In genomic region chr4:187077749-187078148, GRCh38 we compare ENCODE assay signal across 24 cellular contexts.
"Had no signal": no experiment of that assay in that cellular context is flagged by ENCODE, and none has a peak within 500 bp of the region (broad histone marks: within the 10 kb centered on the region; RNA-seq: fewer than 3 reads in every experiment).

No MANE protein-coding gene starts in this region.

- H3K4me1 Mint-ChIP-seq: activated CD4-positive, alpha-beta T cell treated with anti-CD3 and anti-CD28 coated beads, Interleukin-2, amount 10 ng/mL, durations not matched to agents 7 days and 5 days; activated naive CD8-positive, alpha-beta T cell treated with anti-CD3 and anti-CD28 coated beads, Interleukin-2, amount 50 U/mL, for 24 hours; T-cell had no signal

- H3K4me3 Mint-ChIP-seq: activated CD4-positive, alpha-beta memory T cell treated with anti-CD3 and anti-CD28 coated beads for 36 hours; activated CD4-positive, alpha-beta T cell treated with anti-CD3 and anti-CD28 coated beads, Interleukin-2, amount 10 ng/mL, durations not matched to agents 7 days and 5 days; activated naive CD8-positive, alpha-beta T cell treated with anti-CD3 and anti-CD28 coated beads, Interleukin-2, amount 50 U/mL, for 24 hours; activated T-cell treated with anti-CD3 and anti-CD28 coated beads, Interleukin-2, amount 50 U/mL, for 4 hours; T-cell had no signal

- H3K27ac Mint-ChIP-seq: activated CD4-positive, alpha-beta memory T cell treated with anti-CD3 and anti-CD28 coated beads for 36 hours; activated CD4-positive, alpha-beta T cell treated with anti-CD3 and anti-CD28 coated beads, Interleukin-2, amount 10 ng/mL, durations not matched to agents 7 days and 5 days; activated naive CD4-positive, alpha-beta T cell treated with anti-CD3 and anti-CD28 coated beads, Interleukin-2, amount 50 U/mL, for 72 hours; activated naive CD8-positive, alpha-beta T cell treated with anti-CD3 and anti-CD28 coated beads, Interleukin-2, amount 50 U/mL, for 24 hours; T-cell had no signal

- FAIRE-seq: TTC549 had no signal

- H3K4me3 ChIP-seq: cardiac muscle cell, SK-N-MC had no signal

- H3K27me3 ChIP-seq: brain microvascular endothelial cell, cardiac muscle cell had no signal

- H3K36me3 Mint-ChIP-seq: activated CD4-positive, alpha-beta memory T cell treated with anti-CD3 and anti-CD28 coated beads for 36 hours; T-cell had no signal

- DNase-seq: activated CD4-positive, alpha-beta memory T cell treated with anti-CD3 and anti-CD28 coated beads for 36 hours; activated CD4-positive, alpha-beta T cell treated with anti-CD3 and anti-CD28 coated beads, Interleukin-2, amount 10 ng/mL, durations not matched to agents 7 days and 5 days; activated CD4-positive, CD25-positive, alpha-beta regulatory T cell; activated CD8-positive, alpha-beta memory T cell treated with anti-CD3 and anti-CD28 coated beads for 24 hours; activated effector memory CD4-positive, alpha-beta T cell treated with anti-CD3 and anti-CD28 coated beads, Interleukin-2, amount 50 U/mL, for 16 hours; activated naive CD4-positive, alpha-beta T cell treated with Interleukin-2 at 50 U/mL for 16 hours; activated naive CD8-positive, alpha-beta T cell treated with anti-CD3 and anti-CD28 coated beads, Interleukin-2, amount 50 U/mL, for 24 hours; activated T-cell treated with anti-CD3 and anti-CD28 coated beads, Interleukin-2, amount 50 U/mL, for 4 hours; amygdala; brain microvascular endothelial cell; Kasumi-1; KBM-7; NCI-H1105 treated with DMSO at 0.1 percent for 48 hours; NCI-H1436 treated with DMSO at 0.1 percent for 48 hours; NCI-H187; NCI-H2081; NCI-H510A treated with DMSO at 0.1 percent for 48 hours; T-cell; T-helper 2 cell; T1000 had no signal

- ATAC-seq: activated naive CD4-positive, alpha-beta T cell treated with anti-CD3 and anti-CD28 coated beads, Interleukin-2, amount 50 U/mL, for 72 hours; activated naive CD8-positive, alpha-beta T cell treated with anti-CD3 and anti-CD28 coated beads, Interleukin-2, amount 50 U/mL, for 24 hours; activated T-cell treated with anti-CD3 and anti-CD28 coated beads, Interleukin-2, amount 50 U/mL, for 4 hours; T-cell had no signal

- H3K27me3 Mint-ChIP-seq: activated CD4-positive, alpha-beta memory T cell treated with anti-CD3 and anti-CD28 coated beads for 36 hours; activated CD4-positive, alpha-beta T cell treated with anti-CD3 and anti-CD28 coated beads, Interleukin-2, amount 10 ng/mL, durations not matched to agents 7 days and 5 days; T-cell had no signal

- H3K27ac ChIP-seq: brain microvascular endothelial cell, cardiac muscle cell, SK-N-MC had no signal

- H3K36me3 ChIP-seq: brain microvascular endothelial cell, cardiac muscle cell had no signal
